8 cellular contexts compared by ENCODE assay signal in genomic region chr1:30977105-30977504, GRCh38.
DNase-seq lines count a peak whose midpoint lies in the region; ATAC-seq and TF ChIP-seq lines count a peak whose summit lies in the region.

No MANE protein-coding gene starts in this region.

- no peak overlapping the region for H3K9ac ChIP-seq in endodermal cell (ENCODE audit: extremely low read depth, low read length, poor library complexity, severe bottlenecking)
- no peak overlapping the region for H3K9ac ChIP-seq in parathyroid adenoma

- peak; percentile 21 for DNase-seq in DMS53 (lab: John Stamatoyannopoulos, UW)
- DNase-seq in DMS53 treated with DMSO at 0.1 percent for 48 hours (lab: John Stamatoyannopoulos, UW; ENCODE audit: unreplicated experiment): no peak
- peak; percentile 12 for DNase-seq in NCI-H128 (lab: John Stamatoyannopoulos, UW; ENCODE audit: unreplicated experiment)
- DNase-seq in endodermal cell: no peak
- DNase-seq in activated effector memory CD4-positive, alpha-beta T cell treated with Interleukin-2 at 50 U/mL for 16 hours: no peak
- DNase-seq in HuH-7.5 (ENCODE audit: low spot score): no peak

- no peak overlapping the region for H3K4me3 ChIP-seq in endodermal cell (ENCODE audit: low read length)
- no peak overlapping the region for H3K4me3 ChIP-seq in parathyroid adenoma (ENCODE audit: low read depth, low read length)

- H3K36me3 ChIP-seq in endodermal cell (ENCODE audit: control insufficient read depth, insufficient read depth, low read length) (peaks cover 84% of the 10 kb centered on the region), parathyroid adenoma (ENCODE audit: control insufficient read depth, insufficient read depth, low read length) (no peaks in the 10 kb centered on the region)

- no peak overlapping the region for H3K27ac Mint-ChIP-seq in endodermal cell

- ATAC-seq in GM18870 (IDR thresholded peaks at IDR 0.05; ENCODE audit: unreplicated experiment): no peak

- no peaks in the 10 kb centered on the region for H3K79me2 ChIP-seq in parathyroid adenoma

- no peaks in the 10 kb centered on the region for H3K9me3 Mint-ChIP-seq in endodermal cell

- H3K27ac ChIP-seq in endodermal cell (ENCODE audit: low read depth, low read length) (no peak overlapping the region), parathyroid adenoma (no peak overlapping the region)

- H3K36me3 Mint-ChIP-seq in endodermal cell (ENCODE audit: low read depth): peaks cover 70% of the 10 kb centered on the region

- WGBS in endodermal cell (ENCODE audit: insufficient coverage in 1 of 2, insufficient read length in 1 of 2), 2 experiments: 92 to 95% methylated on average over 4 to 5 of the region's 5 CpGs

- no peaks in the 10 kb centered on the region for H3K4me1 ChIP-seq in endodermal cell (ENCODE audit: control insufficient read depth, insufficient read depth, low read length)
- H3K4me1 ChIP-seq in parathyroid adenoma: peaks cover under 1% of the 10 kb centered on the region

- H2AFZ ChIP-seq in parathyroid adenoma: no peak overlapping the region

- peaks cover 3% of the 10 kb centered on the region for H3K4me1 Mint-ChIP-seq in endodermal cell

- no peak overlapping the region for H3K4me3 Mint-ChIP-seq in endodermal cell

- peak; percentile 58 for TF ChIP-seq CTCF in endodermal cell (conservative IDR thresholded peaks at IDR 0.05)
- TF ChIP-seq CTCF in parathyroid adenoma (IDR thresholded peaks at IDR 0.05): no peak

- no peaks in the 10 kb centered on the region for H3K27me3 Mint-ChIP-seq in endodermal cell (ENCODE audit: insufficient read depth)

- H3K4me2 ChIP-seq in parathyroid adenoma (ENCODE audit: low read length): peak overlapping the region; percentile 25

- H3K9me3 ChIP-seq in endodermal cell (ENCODE audit: control insufficient read depth, low read length): no peaks in the 10 kb centered on the region
- H3K9me3 ChIP-seq in parathyroid adenoma (ENCODE audit: control insufficient read depth, low read length): no peaks in the 10 kb centered on the region

- no peaks in the 10 kb centered on the region for H3K27me3 ChIP-seq in endodermal cell (ENCODE audit: control insufficient read depth, insufficient read depth, low read length, poor library complexity, severe bottlenecking)
- no peaks in the 10 kb centered on the region for H3K27me3 ChIP-seq in parathyroid adenoma (ENCODE audit: control insufficient read depth, insufficient read depth, low read length)

Comparison
In these comparisons a context has a peak if more than half of its experiments do, and no peak if none do; other contexts are left out.
1. DNase-seq: peak in DMS53 (single experiment) and NCI-H128 (single experiment); none in DMS53 treated with DMSO at 0.1 percent for 48 hours (single experiment), endodermal cell (single experiment), activated effector memory CD4-positive, alpha-beta T cell treated with Interleukin-2 at 50 U/mL for 16 hours (single experiment) and HuH-7.5 (single experiment).